In the genomic region with DNA sequence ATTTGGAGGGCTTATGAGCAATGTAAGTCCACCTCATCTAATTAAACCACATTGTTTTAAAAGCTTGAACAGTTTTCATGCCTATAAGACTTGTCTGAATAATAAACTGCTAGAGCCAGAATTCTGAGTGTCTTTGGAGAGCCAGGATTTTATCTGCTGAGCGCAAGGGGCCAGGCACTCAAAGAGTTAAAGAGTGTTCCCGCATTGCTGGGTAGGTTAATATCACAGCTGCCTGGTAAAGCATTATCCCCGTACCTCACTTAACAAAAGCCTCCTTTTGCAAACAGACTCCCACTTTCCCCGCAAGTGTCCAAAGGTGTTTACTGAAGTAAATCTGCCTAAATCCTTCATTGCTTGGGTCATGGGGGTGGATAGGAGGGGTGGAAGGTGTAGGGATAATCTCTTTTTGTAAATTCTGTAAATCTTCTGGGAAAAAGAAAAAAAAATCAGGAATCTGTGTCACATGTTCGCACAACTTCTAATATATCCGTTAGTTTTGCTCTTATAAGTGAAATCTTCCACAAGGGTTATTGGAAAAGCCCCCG, we compare ENCODE assay signal across 9 cellular contexts. TPM values are rescaled to one million over a fixed set of nuclear protein-coding genes. Genes with fewer than 3 reads are reported as not detected.
DNase-seq lines count a peak whose midpoint lies in the region; ATAC-seq and TF ChIP-seq lines count a peak whose summit lies in the region.
"Had no signal": no experiment of that assay in that cellular context is flagged by ENCODE, and none has a peak within 500 bp of the region (broad histone marks: within the 10 kb centered on the region; RNA-seq: fewer than 3 reads in every experiment).

No MANE protein-coding gene starts in this region.

- H3K27me3 ChIP-seq in MG63 (no peaks in the 10 kb centered on the region), lower lobe of right lung (ENCODE audit: low read depth) (no peaks in the 10 kb centered on the region), subcutaneous abdominal adipose tissue (ENCODE audit: control insufficient read depth in 5 of 5, insufficient read depth in 4 of 5, low read length in 5 of 5) (no peaks in the 10 kb centered on the region)

- H3K4me1 Mint-ChIP-seq in T-helper 17 cell = peaks cover 13% of the 10 kb centered on the region

- in situ Hi-C loops in astrocyte of the spinal cord (cut with HindIII; ENCODE audit: low sequenced_read_pairs) = no loop called here

- H3K4me3 Mint-ChIP-seq in T-helper 17 cell = no peak overlapping the region

- no peak overlapping the region for H3K27ac Mint-ChIP-seq in T-helper 17 cell

- H3K9ac ChIP-seq in subcutaneous abdominal adipose tissue (ENCODE audit: low read length in 5 of 5) = peak overlapping the region; percentile 48 to 97 (median 79)

- H3K27ac ChIP-seq in lower lobe of right lung (peak overlapping the region; percentile 98), subcutaneous abdominal adipose tissue (ENCODE audit: low read depth, low read length) (peak overlapping the region; percentile 98)

- no peaks in the 10 kb centered on the region for H3K9me3 ChIP-seq in MG63
- H3K9me3 ChIP-seq in lower lobe of right lung = no peaks in the 10 kb centered on the region
- H3K9me3 ChIP-seq in subcutaneous abdominal adipose tissue (ENCODE audit: control insufficient read depth in 5 of 5, low read length in 5 of 5) = no peaks in the 10 kb centered on the region
- H3K9me3 ChIP-seq in T-helper 17 cell (ENCODE audit: control insufficient read depth, low read length, poor library complexity, severe bottlenecking) = no peaks in the 10 kb centered on the region

- ATAC-seq in lower lobe of right lung = no peak
- ATAC-seq in GM19395 (IDR thresholded peaks at IDR 0.05; ENCODE audit: unreplicated experiment) = no peak
- ATAC-seq in T-helper 17 cell = no peak
- ATAC-seq: Panc1 had no signal

- H3K4me1 ChIP-seq in lower lobe of right lung = peaks cover 90% of the 10 kb centered on the region
- H3K4me1 ChIP-seq in subcutaneous abdominal adipose tissue (ENCODE audit: control insufficient read depth in 5 of 5, insufficient read depth in 5 of 5, low read length in 5 of 5) = peaks cover 21 to 93% (median 90%) of the 10 kb centered on the region in 5 donors

- H3K36me3 ChIP-seq in MG63 = peaks cover 19% of the 10 kb centered on the region
- H3K36me3 ChIP-seq in lower lobe of right lung = peaks cover 3% of the 10 kb centered on the region
- no peaks in the 10 kb centered on the region for H3K36me3 ChIP-seq in subcutaneous abdominal adipose tissue (ENCODE audit: control insufficient read depth in 5 of 5, insufficient read depth in 5 of 5, low read length in 5 of 5)

- H3K36me3 Mint-ChIP-seq in T-helper 17 cell (ENCODE audit: low read depth) = no peaks in the 10 kb centered on the region

- H3K27me3 Mint-ChIP-seq in T-helper 17 cell = peaks cover 71% of the 10 kb centered on the region

- intact Hi-C loops in lower lobe of right lung (cut with DNase I) = no loop called here

- no peak for TF ChIP-seq CTCF in astrocyte of the spinal cord (IDR thresholded peaks at IDR 0.05; ENCODE audit: low read depth, low read length)
- no peak for TF ChIP-seq CTCF in lower lobe of right lung (IDR thresholded peaks at IDR 0.05)

- DNase-seq in MG63 = no peak
- DNase-seq in astrocyte of the spinal cord (ENCODE audit: low read depth, low spot score) = peak; percentile 17
- DNase-seq in lower lobe of right lung = no peak
- no peak for DNase-seq in activated CD4-positive, alpha-beta T cell treated with anti-CD3 and anti-CD28 coated beads, Interleukin-2, amount 50 U/mL, for 4 hours
- DNase-seq in T-helper 17 cell = no peak
- DNase-seq: occipital lobe had no signal

- H3K4me3 ChIP-seq in MG63 = peak overlapping the region; percentile 10
- no peak overlapping the region for H3K4me3 ChIP-seq in astrocyte of the spinal cord (ENCODE audit: low read depth, low read length)
- peak overlapping the region; percentile 70 for H3K4me3 ChIP-seq in lower lobe of right lung
- peak overlapping the region in 4 of 5 donors; percentile 23 to 42 (median 30) for H3K4me3 ChIP-seq in subcutaneous abdominal adipose tissue (ENCODE audit: low read depth in 1 of 5, low read length in 5 of 5)

RNA-seq across cellular contexts. Expression of gene ZEB2, which starts 10.8 kb away (rescaled TPM):
- 13.3 and 35.1 TPM in 2 replicates for total RNA-seq in MG63 (2014; rRNA removed; shearing (Covaris generic); ENCODE audit: low replicate concordance)
- 220 TPM for total RNA-seq in lower lobe of right lung
- 10 to 100 TPM; 49.5 to 61.1 TPM for total RNA-seq in T-helper 17 cell
